In the genomic region with DNA sequence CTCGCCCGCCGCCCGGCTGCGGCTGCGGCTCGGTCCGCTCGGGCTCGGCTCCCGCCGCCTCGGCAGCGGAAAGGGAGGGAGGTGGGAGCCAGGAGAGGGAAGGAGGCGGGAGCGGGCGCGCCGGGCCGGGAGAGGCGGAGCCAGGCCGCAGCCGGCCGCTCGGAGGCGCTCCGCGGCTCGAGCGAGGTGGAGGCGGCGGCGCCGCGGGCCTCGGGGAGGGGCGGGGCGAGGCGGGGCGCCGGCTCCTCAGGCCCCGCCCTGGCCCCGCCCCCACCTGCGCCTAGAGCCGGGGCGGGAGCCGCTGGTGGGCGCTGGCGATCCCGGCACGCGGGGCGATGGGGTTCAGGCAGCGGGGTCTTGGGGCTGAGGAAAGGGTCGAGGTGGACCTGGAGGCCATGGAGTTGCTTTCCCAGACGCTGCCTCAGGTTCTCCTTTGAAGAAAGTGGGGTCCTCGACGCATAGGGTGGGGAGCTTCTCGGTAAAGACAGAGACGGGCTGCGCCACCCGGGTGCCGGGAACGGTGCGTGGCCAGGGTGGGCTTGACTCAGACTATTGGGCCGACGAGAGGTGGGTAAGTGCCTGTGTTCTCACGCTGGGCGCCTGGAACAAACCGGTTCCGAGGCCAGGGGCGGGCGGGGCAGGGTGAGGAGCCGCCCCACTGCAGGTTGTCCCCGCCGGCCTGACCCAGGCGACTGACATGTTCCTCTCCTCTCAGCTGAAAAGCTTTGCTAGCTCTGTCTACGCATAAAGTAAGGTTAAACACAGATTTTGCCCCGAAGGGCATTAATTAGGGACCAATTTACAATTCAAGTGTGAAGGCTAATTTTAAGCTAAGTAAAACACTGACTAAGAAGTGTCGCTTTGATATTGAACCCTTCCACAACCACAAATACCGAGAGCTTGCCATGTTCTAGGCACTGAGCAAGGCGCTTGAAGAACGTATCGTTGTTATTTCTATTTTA, we compare ENCODE assay signal across 8 cellular contexts.
A peak's percentile ranks its signal among the peaks of the same experiment; 100 is the strongest.
DNase-seq lines count a peak whose midpoint lies in the region; ATAC-seq and TF ChIP-seq lines count a peak whose summit lies in the region.

A gene (minus strand): TSS at position 75 of the 962 bp plus-strand sequence. CDS start 218 bp downstream, outside the sequence.

- no peaks in the 10 kb centered on the region for H3K9me3 ChIP-seq in DND-41 (ENCODE audit: insufficient read depth, low read length, severe bottlenecking)
- no peaks in the 10 kb centered on the region for H3K9me3 ChIP-seq in SK-N-MC (ENCODE audit: low read depth, low read length)
- no peaks in the 10 kb centered on the region for H3K9me3 ChIP-seq in subcutaneous abdominal adipose tissue (ENCODE audit: control insufficient read depth in 5 of 5, low read length in 5 of 5)

- H3K4me3 Mint-ChIP-seq in activated naive CD4-positive, alpha-beta T cell treated with anti-CD3 and anti-CD28 coated beads, Interleukin-2, amount 10 ng/mL, durations not matched to agents 7 days and 5 days: peak within 1 kb of the TSS; percentile 72

- peak within 1 kb of the TSS; percentile 59 for H3K9ac ChIP-seq in DND-41 (ENCODE audit: low read depth, low read length)
- H3K9ac ChIP-seq in SK-N-MC (ENCODE audit: insufficient read length): peak within 1 kb of the TSS; percentile 63
- H3K9ac ChIP-seq in subcutaneous abdominal adipose tissue (ENCODE audit: low read length in 5 of 5): peak within 1 kb of the TSS in 4 of 5 donors; percentile 71 to 86 (median 78)

- H3K27me3 ChIP-seq in DND-41 (ENCODE audit: insufficient read depth, low read length, poor library complexity) (peaks cover 4% of the 10 kb centered on the region), subcutaneous abdominal adipose tissue (ENCODE audit: control insufficient read depth in 5 of 5, insufficient read depth in 4 of 5, low read length in 5 of 5) (no peaks in the 10 kb centered on the region)

- ATAC-seq in DND-41 (ENCODE audit: insufficient read depth, low read depth): peak; percentile 89
- peak; percentile 90 for ATAC-seq in GM21737 (IDR thresholded peaks at IDR 0.05; ENCODE audit: unreplicated experiment)

- peak; percentile 35 for TF ChIP-seq CTCF in DND-41 (IDR thresholded peaks at IDR 0.05; ENCODE audit: borderline replicate concordance, extremely low read depth, low read length, poor library complexity, severe bottlenecking)

- H3K27ac ChIP-seq in DND-41 (ENCODE audit: low read length) (no peak within 1 kb of the TSS; the same call in 1 of the 2 replicates), SK-N-MC (no peak within 1 kb of the TSS), subcutaneous abdominal adipose tissue (ENCODE audit: low read depth, low read length) (no peak within 1 kb of the TSS)

- no peak within 1 kb of the TSS for H3K27ac Mint-ChIP-seq in activated naive CD4-positive, alpha-beta T cell treated with anti-CD3 and anti-CD28 coated beads, Interleukin-2, amount 10 ng/mL, durations not matched to agents 7 days and 5 days

- peaks cover 20% of the 10 kb centered on the region for H3K4me1 Mint-ChIP-seq in activated naive CD4-positive, alpha-beta T cell treated with anti-CD3 and anti-CD28 coated beads, Interleukin-2, amount 10 ng/mL, durations not matched to agents 7 days and 5 days

- no peaks in the 10 kb centered on the region for H3K36me3 Mint-ChIP-seq in activated naive CD4-positive, alpha-beta T cell treated with anti-CD3 and anti-CD28 coated beads, Interleukin-2, amount 10 ng/mL, durations not matched to agents 7 days and 5 days

- peaks cover 22% of the 10 kb centered on the region for H3K4me1 ChIP-seq in DND-41 (ENCODE audit: insufficient read depth, low read length)
- peaks cover 3 to 22% (median 18%) of the 10 kb centered on the region in 5 donors for H3K4me1 ChIP-seq in subcutaneous abdominal adipose tissue (ENCODE audit: control insufficient read depth in 5 of 5, insufficient read depth in 5 of 5, low read length in 5 of 5)

- peaks cover 8% of the 10 kb centered on the region; the same call in 1 of the 2 replicates for H4K20me1 ChIP-seq in DND-41 (ENCODE audit: insufficient read depth, low read length)

- H3K27me3 Mint-ChIP-seq in activated naive CD4-positive, alpha-beta T cell treated with anti-CD3 and anti-CD28 coated beads, Interleukin-2, amount 10 ng/mL, durations not matched to agents 7 days and 5 days: peaks cover 67% of the 10 kb centered on the region

- H3K4me3 ChIP-seq in DND-41 (ENCODE audit: low read depth in 1 of 2, low read length in 2 of 2) (peak within 1 kb of the TSS in 1 of 2 experiments; percentile 59; a peak in 3 of 4 replicates), SK-N-MC (peak within 1 kb of the TSS; percentile 77), subcutaneous abdominal adipose tissue (ENCODE audit: low read depth in 1 of 5, low read length in 5 of 5) (peak within 1 kb of the TSS; percentile 66 to 81 (median 73))

- peak within 1 kb of the TSS; percentile 71 for H2AFZ ChIP-seq in DND-41 (ENCODE audit: low read depth, low read length)

- no peaks in the 10 kb centered on the region for H3K79me2 ChIP-seq in DND-41 (ENCODE audit: insufficient read depth, low read length)

- CTCF ChIA-PET in activated naive CD4-positive, alpha-beta T cell treated with anti-CD3 and anti-CD28 coated beads, Interleukin-2, amount 10 ng/mL, durations not matched to agents 7 days and 5 days (lab: Charles Lee): interaction anchor here (0.9 to 1.3 kb wide), 4 partner anchors 10 to 171 kb away, joined by 3 to 5 read pairs (median 4); no protein-coding TSS in a partner anchor

- no peaks in the 10 kb centered on the region for H3K36me3 ChIP-seq in DND-41 (ENCODE audit: insufficient read depth, low read length)
- no peaks in the 10 kb centered on the region for H3K36me3 ChIP-seq in SK-N-MC (ENCODE audit: insufficient read depth, low read length)
- no peaks in the 10 kb centered on the region for H3K36me3 ChIP-seq in subcutaneous abdominal adipose tissue (ENCODE audit: control insufficient read depth in 5 of 5, insufficient read depth in 5 of 5, low read length in 5 of 5)

- peaks cover 2% of the 10 kb centered on the region for H3K9me3 Mint-ChIP-seq in activated naive CD4-positive, alpha-beta T cell treated with anti-CD3 and anti-CD28 coated beads, Interleukin-2, amount 10 ng/mL, durations not matched to agents 7 days and 5 days

- peak within 1 kb of the TSS; percentile 90 for H3K4me2 ChIP-seq in DND-41 (ENCODE audit: insufficient read depth, low read length)

- DNase-seq in DND-41 (peak; percentile 74), Kasumi-1 (lab: John Stamatoyannopoulos, UW) (peak; percentile 55 to 60), SK-N-MC (ENCODE audit: low read depth, low spot score) (no peak), germinal center (ENCODE audit: low spot score) (peak; percentile 93), nucleus accumbens (lab: John Stamatoyannopoulos, UW) (peak in 54 of 56 donors; percentile 22 to 90 (median 76))
- DNase-seq in activated naive CD4-positive, alpha-beta T cell treated with anti-CD3 and anti-CD28 coated beads, Interleukin-2, amount 10 ng/mL, durations not matched to agents 7 days and 5 days: peak; percentile 80
